1 cellular context compared by ENCODE assay signal in the genomic region with DNA sequence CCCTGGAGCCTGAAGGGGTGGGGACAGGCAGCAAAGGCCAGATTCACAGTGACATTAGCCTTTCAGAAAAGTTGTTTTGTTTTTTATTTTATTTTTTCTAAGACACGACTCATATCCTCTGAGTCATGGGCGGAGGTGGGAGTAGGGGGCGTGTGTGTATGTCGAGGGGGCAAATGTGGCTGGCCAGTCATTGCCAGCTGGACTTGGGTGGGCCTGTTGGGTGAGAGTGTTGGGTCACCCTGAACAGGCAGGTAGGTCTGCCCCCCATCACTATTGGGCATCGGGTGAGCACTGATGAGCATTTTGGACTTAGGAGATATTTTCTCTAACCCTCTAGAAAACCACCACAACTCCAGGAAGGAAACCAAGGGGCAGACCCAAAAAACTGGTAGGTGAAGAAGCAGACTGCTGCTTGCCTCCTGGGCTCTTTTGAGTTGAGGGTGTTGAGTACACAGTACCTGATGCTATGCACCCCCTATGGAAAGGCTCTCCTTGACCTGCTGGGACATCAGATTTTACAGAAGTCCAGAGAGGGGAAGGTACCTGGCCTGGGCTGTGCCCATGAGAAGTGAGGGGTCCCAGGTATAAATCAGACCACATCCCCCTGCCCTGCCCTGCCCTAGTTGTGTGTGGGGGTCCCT.
TF ChIP-seq lines count a peak whose summit lies in the region.

No MANE protein-coding gene starts in this region.

TF ChIP-seq in HEK293, 187 proteins besides CTCF, POLR2A, EP300 and RAD21 (continued from another document):
- TF ChIP-seq, protein P1, sequence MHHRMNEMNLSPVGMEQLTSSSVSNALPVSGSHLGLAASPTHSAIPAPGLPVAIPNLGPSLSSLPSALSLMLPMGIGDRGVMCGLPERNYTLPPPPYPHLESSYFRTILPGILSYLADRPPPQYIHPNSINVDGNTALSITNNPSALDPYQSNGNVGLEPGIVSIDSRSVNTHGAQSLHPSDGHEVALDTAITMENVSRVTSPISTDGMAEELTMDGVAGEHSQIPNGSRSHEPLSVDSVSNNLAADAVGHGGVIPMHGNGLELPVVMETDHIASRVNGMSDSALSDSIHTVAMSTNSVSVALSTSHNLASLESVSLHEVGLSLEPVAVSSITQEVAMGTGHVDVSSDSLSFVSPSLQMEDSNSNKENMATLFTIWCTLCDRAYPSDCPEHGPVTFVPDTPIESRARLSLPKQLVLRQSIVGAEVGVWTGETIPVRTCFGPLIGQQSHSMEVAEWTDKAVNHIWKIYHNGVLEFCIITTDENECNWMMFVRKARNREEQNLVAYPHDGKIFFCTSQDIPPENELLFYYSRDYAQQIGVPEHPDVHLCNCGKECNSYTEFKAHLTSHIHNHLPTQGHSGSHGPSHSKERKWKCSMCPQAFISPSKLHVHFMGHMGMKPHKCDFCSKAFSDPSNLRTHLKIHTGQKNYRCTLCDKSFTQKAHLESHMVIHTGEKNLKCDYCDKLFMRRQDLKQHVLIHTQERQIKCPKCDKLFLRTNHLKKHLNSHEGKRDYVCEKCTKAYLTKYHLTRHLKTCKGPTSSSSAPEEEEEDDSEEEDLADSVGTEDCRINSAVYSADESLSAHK (tag by site-specific recombination; IDR thresholded peaks at IDR 0.05) = no peak
- TF ChIP-seq BCL11A (tag by site-specific recombination; IDR thresholded peaks at IDR 0.05; ENCODE audit: low read depth) = no peak
- peak; percentile 71 for TF ChIP-seq KLF10 (tag by site-specific recombination; IDR thresholded peaks at IDR 0.05)
- TF ChIP-seq EGR2 (tag by site-specific recombination; IDR thresholded peaks at IDR 0.05; ENCODE audit: low read depth) = peak; percentile 73; the same call in 1 of the 2 replicates
- TF ChIP-seq, protein P2, sequence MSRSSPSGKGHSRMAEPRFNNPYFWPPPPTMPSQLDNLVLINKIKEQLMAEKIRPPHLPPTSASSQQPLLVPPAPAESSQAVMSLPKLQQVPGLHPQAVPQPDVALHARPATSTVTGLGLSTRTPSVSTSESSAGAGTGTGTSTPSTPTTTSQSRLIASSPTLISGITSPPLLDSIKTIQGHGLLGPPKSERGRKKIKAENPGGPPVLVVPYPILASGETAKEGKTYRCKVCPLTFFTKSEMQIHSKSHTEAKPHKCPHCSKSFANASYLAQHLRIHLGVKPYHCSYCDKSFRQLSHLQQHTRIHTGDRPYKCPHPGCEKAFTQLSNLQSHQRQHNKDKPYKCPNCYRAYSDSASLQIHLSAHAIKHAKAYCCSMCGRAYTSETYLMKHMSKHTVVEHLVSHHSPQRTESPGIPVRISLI (tag by site-specific recombination; IDR thresholded peaks at IDR 0.05) = peak; percentile 82; the same call in 1 of the 2 replicates
- TF ChIP-seq ZBTB48 (tag by site-specific recombination; IDR thresholded peaks at IDR 0.05) = 0 out of 2 replicates have a peak, but pooled peaks have one; percentile 26
- TF ChIP-seq, protein P3, sequence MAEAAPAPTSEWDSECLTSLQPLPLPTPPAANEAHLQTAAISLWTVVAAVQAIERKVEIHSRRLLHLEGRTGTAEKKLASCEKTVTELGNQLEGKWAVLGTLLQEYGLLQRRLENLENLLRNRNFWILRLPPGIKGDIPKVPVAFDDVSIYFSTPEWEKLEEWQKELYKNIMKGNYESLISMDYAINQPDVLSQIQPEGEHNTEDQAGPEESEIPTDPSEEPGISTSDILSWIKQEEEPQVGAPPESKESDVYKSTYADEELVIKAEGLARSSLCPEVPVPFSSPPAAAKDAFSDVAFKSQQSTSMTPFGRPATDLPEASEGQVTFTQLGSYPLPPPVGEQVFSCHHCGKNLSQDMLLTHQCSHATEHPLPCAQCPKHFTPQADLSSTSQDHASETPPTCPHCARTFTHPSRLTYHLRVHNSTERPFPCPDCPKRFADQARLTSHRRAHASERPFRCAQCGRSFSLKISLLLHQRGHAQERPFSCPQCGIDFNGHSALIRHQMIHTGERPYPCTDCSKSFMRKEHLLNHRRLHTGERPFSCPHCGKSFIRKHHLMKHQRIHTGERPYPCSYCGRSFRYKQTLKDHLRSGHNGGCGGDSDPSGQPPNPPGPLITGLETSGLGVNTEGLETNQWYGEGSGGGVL (tag by site-specific recombination; IDR thresholded peaks at IDR 0.05) = peak; percentile 61
- TF ChIP-seq, protein P4, sequence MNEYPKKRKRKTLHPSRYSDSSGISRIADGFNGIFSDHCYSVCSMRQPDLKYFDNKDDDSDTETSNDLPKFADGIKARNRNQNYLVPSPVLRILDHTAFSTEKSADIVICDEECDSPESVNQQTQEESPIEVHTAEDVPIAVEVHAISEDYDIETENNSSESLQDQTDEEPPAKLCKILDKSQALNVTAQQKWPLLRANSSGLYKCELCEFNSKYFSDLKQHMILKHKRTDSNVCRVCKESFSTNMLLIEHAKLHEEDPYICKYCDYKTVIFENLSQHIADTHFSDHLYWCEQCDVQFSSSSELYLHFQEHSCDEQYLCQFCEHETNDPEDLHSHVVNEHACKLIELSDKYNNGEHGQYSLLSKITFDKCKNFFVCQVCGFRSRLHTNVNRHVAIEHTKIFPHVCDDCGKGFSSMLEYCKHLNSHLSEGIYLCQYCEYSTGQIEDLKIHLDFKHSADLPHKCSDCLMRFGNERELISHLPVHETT (tag by site-specific recombination; IDR thresholded peaks at IDR 0.05) = 0 out of 2 replicates have a peak, but pooled peaks have one; percentile 47
- TF ChIP-seq, protein P5, sequence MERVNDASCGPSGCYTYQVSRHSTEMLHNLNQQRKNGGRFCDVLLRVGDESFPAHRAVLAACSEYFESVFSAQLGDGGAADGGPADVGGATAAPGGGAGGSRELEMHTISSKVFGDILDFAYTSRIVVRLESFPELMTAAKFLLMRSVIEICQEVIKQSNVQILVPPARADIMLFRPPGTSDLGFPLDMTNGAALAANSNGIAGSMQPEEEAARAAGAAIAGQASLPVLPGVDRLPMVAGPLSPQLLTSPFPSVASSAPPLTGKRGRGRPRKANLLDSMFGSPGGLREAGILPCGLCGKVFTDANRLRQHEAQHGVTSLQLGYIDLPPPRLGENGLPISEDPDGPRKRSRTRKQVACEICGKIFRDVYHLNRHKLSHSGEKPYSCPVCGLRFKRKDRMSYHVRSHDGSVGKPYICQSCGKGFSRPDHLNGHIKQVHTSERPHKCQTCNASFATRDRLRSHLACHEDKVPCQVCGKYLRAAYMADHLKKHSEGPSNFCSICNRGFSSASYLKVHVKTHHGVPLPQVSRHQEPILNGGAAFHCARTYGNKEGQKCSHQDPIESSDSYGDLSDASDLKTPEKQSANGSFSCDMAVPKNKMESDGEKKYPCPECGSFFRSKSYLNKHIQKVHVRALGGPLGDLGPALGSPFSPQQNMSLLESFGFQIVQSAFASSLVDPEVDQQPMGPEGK (tag by site-specific recombination; IDR thresholded peaks at IDR 0.05) = peak; percentile 65
- TF ChIP-seq ZNF549 (tag by site-specific recombination; IDR thresholded peaks at IDR 0.05) = no peak
- TF ChIP-seq, protein P6, sequence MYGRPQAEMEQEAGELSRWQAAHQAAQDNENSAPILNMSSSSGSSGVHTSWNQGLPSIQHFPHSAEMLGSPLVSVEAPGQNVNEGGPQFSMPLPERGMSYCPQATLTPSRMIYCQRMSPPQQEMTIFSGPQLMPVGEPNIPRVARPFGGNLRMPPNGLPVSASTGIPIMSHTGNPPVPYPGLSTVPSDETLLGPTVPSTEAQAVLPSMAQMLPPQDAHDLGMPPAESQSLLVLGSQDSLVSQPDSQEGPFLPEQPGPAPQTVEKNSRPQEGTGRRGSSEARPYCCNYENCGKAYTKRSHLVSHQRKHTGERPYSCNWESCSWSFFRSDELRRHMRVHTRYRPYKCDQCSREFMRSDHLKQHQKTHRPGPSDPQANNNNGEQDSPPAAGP (tag by site-specific recombination; IDR thresholded peaks at IDR 0.05) = peak; percentile 27; the same call in 1 of the 2 replicates
- peak; percentile 47; the same call in 1 of the 2 replicates for TF ChIP-seq KLF8 (tag by site-specific recombination; IDR thresholded peaks at IDR 0.05)
- peak; percentile 77 for TF ChIP-seq ZFHX2 (tag by site-specific recombination; conservative IDR thresholded peaks at IDR 0.05)
- TF ChIP-seq, protein P7, sequence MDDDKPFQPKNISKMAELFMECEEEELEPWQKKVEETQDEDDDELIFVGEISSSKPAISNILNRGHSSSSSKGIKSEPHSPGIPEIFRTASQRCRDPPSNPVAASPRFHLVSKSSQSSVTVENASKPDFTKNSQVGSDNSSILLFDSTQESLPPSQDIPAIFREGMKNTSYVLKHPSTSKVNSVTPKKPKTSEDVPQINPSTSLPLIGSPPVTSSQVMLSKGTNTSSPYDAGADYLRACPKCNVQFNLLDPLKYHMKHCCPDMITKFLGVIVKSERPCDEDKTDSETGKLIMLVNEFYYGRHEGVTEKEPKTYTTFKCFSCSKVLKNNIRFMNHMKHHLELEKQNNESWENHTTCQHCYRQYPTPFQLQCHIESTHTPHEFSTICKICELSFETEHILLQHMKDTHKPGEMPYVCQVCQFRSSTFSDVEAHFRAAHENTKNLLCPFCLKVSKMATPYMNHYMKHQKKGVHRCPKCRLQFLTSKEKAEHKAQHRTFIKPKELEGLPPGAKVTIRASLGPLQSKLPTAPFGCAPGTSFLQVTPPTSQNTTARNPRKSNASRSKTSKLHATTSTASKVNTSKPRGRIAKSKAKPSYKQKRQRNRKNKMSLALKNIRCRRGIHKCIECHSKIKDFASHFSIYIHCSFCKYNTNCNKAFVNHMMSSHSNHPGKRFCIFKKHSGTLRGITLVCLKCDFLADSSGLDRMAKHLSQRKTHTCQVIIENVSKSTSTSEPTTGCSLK (tag by site-specific recombination; IDR thresholded peaks at IDR 0.05) = no peak
- TF ChIP-seq KLF9 (tag by site-specific recombination; IDR thresholded peaks at IDR 0.05; ENCODE audit: low read depth) = peak; percentile 48; the same call in 1 of the 2 replicates
- 0 out of 2 replicates have a peak, but pooled peaks have one; percentile 12 for TF ChIP-seq WT1 (tag by site-specific recombination; IDR thresholded peaks at IDR 0.05)
- TF ChIP-seq ZNF391 (tag by site-specific recombination; IDR thresholded peaks at IDR 0.05; ENCODE audit: borderline replicate concordance, low read depth) = no peak
- TF ChIP-seq, protein P8, sequence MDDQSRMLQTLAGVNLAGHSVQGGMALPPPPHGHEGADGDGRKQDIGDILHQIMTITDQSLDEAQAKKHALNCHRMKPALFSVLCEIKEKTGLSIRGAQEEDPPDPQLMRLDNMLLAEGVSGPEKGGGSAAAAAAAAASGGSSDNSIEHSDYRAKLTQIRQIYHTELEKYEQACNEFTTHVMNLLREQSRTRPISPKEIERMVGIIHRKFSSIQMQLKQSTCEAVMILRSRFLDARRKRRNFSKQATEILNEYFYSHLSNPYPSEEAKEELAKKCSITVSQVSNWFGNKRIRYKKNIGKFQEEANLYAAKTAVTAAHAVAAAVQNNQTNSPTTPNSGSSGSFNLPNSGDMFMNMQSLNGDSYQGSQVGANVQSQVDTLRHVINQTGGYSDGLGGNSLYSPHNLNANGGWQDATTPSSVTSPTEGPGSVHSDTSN (CRISPR knock-in tag; IDR thresholded peaks at IDR 0.05) = no peak
- TF ChIP-seq KLF1 (tag by site-specific recombination; IDR thresholded peaks at IDR 0.05) = peak; percentile 60
- TF ChIP-seq, protein P9, sequence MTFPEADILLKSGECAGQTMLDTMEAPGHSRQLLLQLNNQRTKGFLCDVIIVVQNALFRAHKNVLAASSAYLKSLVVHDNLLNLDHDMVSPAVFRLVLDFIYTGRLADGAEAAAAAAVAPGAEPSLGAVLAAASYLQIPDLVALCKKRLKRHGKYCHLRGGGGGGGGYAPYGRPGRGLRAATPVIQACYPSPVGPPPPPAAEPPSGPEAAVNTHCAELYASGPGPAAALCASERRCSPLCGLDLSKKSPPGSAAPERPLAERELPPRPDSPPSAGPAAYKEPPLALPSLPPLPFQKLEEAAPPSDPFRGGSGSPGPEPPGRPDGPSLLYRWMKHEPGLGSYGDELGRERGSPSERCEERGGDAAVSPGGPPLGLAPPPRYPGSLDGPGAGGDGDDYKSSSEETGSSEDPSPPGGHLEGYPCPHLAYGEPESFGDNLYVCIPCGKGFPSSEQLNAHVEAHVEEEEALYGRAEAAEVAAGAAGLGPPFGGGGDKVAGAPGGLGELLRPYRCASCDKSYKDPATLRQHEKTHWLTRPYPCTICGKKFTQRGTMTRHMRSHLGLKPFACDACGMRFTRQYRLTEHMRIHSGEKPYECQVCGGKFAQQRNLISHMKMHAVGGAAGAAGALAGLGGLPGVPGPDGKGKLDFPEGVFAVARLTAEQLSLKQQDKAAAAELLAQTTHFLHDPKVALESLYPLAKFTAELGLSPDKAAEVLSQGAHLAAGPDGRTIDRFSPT (tag by site-specific recombination; IDR thresholded peaks at IDR 0.05) = peak; percentile 82
